Comparison of ENCODE assay signal across 16 cellular contexts in genomic region chr10:112365014-112365432, GRCh38.
"Had no signal": no experiment of that assay in that cellular context is flagged by ENCODE, and none has a peak within 500 bp of the region (broad histone marks: within the 10 kb centered on the region; RNA-seq: fewer than 3 reads in every experiment).

No MANE protein-coding gene starts in this region.

- H3K9me3 ChIP-seq: suprapubic skin, upper lobe of left lung had no signal

- H3K36me3 ChIP-seq: suprapubic skin, upper lobe of left lung had no signal

- DNase-seq: activated CD4-positive, alpha-beta T cell treated with anti-CD3 and anti-CD28 coated beads for 4 hours; activated CD8-positive, alpha-beta T cell treated with anti-CD3 and anti-CD28 coated beads for 36 hours; activated effector memory CD4-positive, alpha-beta T cell treated with anti-CD3 and anti-CD28 coated beads, Interleukin-2, amount 50 U/mL, for 16 hours; activated T-cell treated with anti-CD3 and anti-CD28 coated beads, Interleukin-2, amount 50 U/mL, for 4 hours; cerebellar nuclear complex; dermis blood vessel endothelial cell; nucleus accumbens; posterior cingulate gyrus; retina; stimulated activated CD4-positive, alpha-beta T cell treated with anti-CD3 and anti-CD28 coated beads, Interleukin-4, amount 100 ng/mL, for 24 hours; stimulated activated naive CD4-positive, alpha-beta T cell treated with Interleukin-2 at 50 U/mL for 16 hours; T-helper 9 cell; upper lobe of left lung had no signal

- ATAC-seq: activated CD8-positive, alpha-beta T cell treated with anti-CD3 and anti-CD28 coated beads for 36 hours; activated T-cell treated with anti-CD3 and anti-CD28 coated beads, Interleukin-2, amount 50 U/mL, for 4 hours had no signal

- H3K4me3 ChIP-seq: skin epidermis, suprapubic skin, upper lobe of left lung had no signal

- H3K27ac ChIP-seq: epithelial cell of prostate, skin epidermis, suprapubic skin had no signal

- H3K27me3 ChIP-seq: suprapubic skin, upper lobe of left lung had no signal
